ENCODE assay signal across 32 cellular contexts in genomic region chr1:211169353-211169752, GRCh38. TPM values are rescaled to one million over a fixed set of nuclear protein-coding genes. Genes with fewer than 3 reads are reported as not detected.
"Had no signal": no experiment of that assay in that cellular context is flagged by ENCODE, and none has a peak within 500 bp of the region (broad histone marks: within the 10 kb centered on the region; RNA-seq: fewer than 3 reads in every experiment).

No MANE protein-coding gene starts in this region.

- H3K27ac ChIP-seq: neural progenitor cell, ovary, parathyroid adenoma, psoas muscle, skin epidermis, spleen, suprapubic skin, testis, tibial artery, transverse colon, upper lobe of left lung, vagina had no signal

- H3K4me3 ChIP-seq: neural progenitor cell, ovary, psoas muscle, skin epidermis, smooth muscle cell, spleen, suprapubic skin, testis, tibial artery, transverse colon, upper lobe of left lung, vagina had no signal

- ATAC-seq: naive thymus-derived CD4-positive, alpha-beta T cell; natural killer cell; psoas muscle; right cardiac atrium; sciatic nerve; stimulated activated memory B cell treated with anti-CD40 and anti-IgM and Interleukin-4, amounts not matched to agents 10 μg/mL and 1 μg/mL and 100 μg/mL, for 72 hours; stimulated activated naive CD8-positive, alpha-beta T cell treated with anti-CD3 and anti-CD28 coated beads, Interleukin-15, amount 100 ng/mL, for 72 hours; stimulated activated naive CD8-positive, alpha-beta T cell treated with anti-CD3 and anti-CD28 coated beads, Interleukin-15, Interleukin-2, amounts not matched to agents 100 U/mL and 50 U/mL, for 24 hours had no signal

- H3K9ac ChIP-seq: neural progenitor cell, parathyroid adenoma had no signal

- H3K79me2 ChIP-seq: parathyroid adenoma had no signal

- H3K4me1 Mint-ChIP-seq: naive thymus-derived CD4-positive, alpha-beta T cell; natural killer cell; nephron; neural progenitor cell; stimulated activated memory B cell treated with anti-CD40 and anti-IgM and Interleukin-4, amounts not matched to agents 10 μg/mL and 1 μg/mL and 100 μg/mL, for 72 hours; stimulated activated naive CD8-positive, alpha-beta T cell treated with anti-CD3 and anti-CD28 coated beads, Interleukin-15, amount 100 ng/mL, for 72 hours had no signal

- H2AFZ ChIP-seq: neural progenitor cell, parathyroid adenoma had no signal

- H3K36me3 ChIP-seq: neural progenitor cell, ovary, spleen, suprapubic skin, tibial artery, transverse colon, upper lobe of left lung, vagina had no signal

- H3K4me2 ChIP-seq: neural progenitor cell, smooth muscle cell had no signal

- H3K27me3 Mint-ChIP-seq: progenitor cell of endocrine pancreas had no signal

- H3K27ac Mint-ChIP-seq: naive thymus-derived CD4-positive, alpha-beta T cell; natural killer cell; nephron; neural progenitor cell; progenitor cell of endocrine pancreas; stimulated activated memory B cell treated with anti-CD40 and anti-IgM and Interleukin-4, amounts not matched to agents 10 μg/mL and 1 μg/mL and 100 μg/mL, for 72 hours had no signal

- H3K36me3 Mint-ChIP-seq: neural progenitor cell; stimulated activated memory B cell treated with anti-CD40 and anti-IgM and Interleukin-4, amounts not matched to agents 10 μg/mL and 1 μg/mL and 100 μg/mL, for 72 hours had no signal

- H3K27me3 ChIP-seq: neural progenitor cell, spleen, suprapubic skin, testis, tibial artery, transverse colon, upper lobe of left lung, vagina had no signal

- H3K4me1 ChIP-seq: parathyroid adenoma, psoas muscle, spleen, suprapubic skin, testis, tibial artery, transverse colon, upper lobe of left lung, vagina had no signal

- DNase-seq: naive thymus-derived CD4-positive, alpha-beta T cell; natural killer cell; occipital lobe; ovary; posterior cingulate gyrus; psoas muscle; right cardiac atrium; spleen; stimulated activated CD4-positive, alpha-beta T cell treated with anti-CD3 and anti-CD28 coated beads, Interleukin-12 subunit alpha, Interleukin-12 subunit beta, amount 100 ng/mL, for 4 hours; stimulated activated CD4-positive, alpha-beta T cell treated with anti-CD3 and anti-CD28 coated beads, Interleukin-1b, Interleukin-23, amount 100 ng/mL, for 48 hours; stimulated activated CD4-positive, alpha-beta T cell treated with anti-CD3 and anti-CD28 coated beads, Interleukin-4, amount 100 ng/mL, for 1 hour; stimulated activated CD4-positive, alpha-beta T cell treated with anti-CD3 and anti-CD28 coated beads, Interleukin-4, amount 100 ng/mL, for 4 hours; stimulated activated CD8-positive, alpha-beta memory T cell treated with anti-CD3 and anti-CD28 coated beads, Interleukin-4, amount 100 ng/mL, for 48 hours; stimulated activated naive CD4-positive, alpha-beta T cell; stimulated activated naive CD8-positive, alpha-beta T cell treated with anti-CD3 and anti-CD28 coated beads, Interleukin-15, amount 100 ng/mL, for 72 hours; stimulated activated naive CD8-positive, alpha-beta T cell treated with anti-CD3 and anti-CD28 coated beads, Interleukin-15, Interleukin-2, amounts not matched to agents 100 U/mL and 50 U/mL, for 24 hours; substantia nigra; testis; tibial artery; transverse colon; upper lobe of left lung had no signal

- H3K4me3 Mint-ChIP-seq: naive thymus-derived CD4-positive, alpha-beta T cell; natural killer cell; nephron; neural progenitor cell; stimulated activated memory B cell treated with anti-CD40 and anti-IgM and Interleukin-4, amounts not matched to agents 10 μg/mL and 1 μg/mL and 100 μg/mL, for 72 hours; stimulated activated naive CD8-positive, alpha-beta T cell treated with anti-CD3 and anti-CD28 coated beads, Interleukin-15, amount 100 ng/mL, for 72 hours had no signal

- FAIRE-seq: urothelium cell line had no signal

- H3K9me3 ChIP-seq: ovary, testis, vagina had no signal

RNA-seq across cellular contexts. Expression of gene KCNH1, which starts 35.4 kb away (rescaled TPM):
- total RNA-seq: naive thymus-derived CD4-positive, alpha-beta T cell; natural killer cell; right cardiac atrium; spleen had no signal
- polyA plus RNA-seq: naive thymus-derived CD4-positive, alpha-beta T cell; ovary; spleen had no signal
